8 cellular contexts compared by ENCODE assay signal in the genomic region with DNA sequence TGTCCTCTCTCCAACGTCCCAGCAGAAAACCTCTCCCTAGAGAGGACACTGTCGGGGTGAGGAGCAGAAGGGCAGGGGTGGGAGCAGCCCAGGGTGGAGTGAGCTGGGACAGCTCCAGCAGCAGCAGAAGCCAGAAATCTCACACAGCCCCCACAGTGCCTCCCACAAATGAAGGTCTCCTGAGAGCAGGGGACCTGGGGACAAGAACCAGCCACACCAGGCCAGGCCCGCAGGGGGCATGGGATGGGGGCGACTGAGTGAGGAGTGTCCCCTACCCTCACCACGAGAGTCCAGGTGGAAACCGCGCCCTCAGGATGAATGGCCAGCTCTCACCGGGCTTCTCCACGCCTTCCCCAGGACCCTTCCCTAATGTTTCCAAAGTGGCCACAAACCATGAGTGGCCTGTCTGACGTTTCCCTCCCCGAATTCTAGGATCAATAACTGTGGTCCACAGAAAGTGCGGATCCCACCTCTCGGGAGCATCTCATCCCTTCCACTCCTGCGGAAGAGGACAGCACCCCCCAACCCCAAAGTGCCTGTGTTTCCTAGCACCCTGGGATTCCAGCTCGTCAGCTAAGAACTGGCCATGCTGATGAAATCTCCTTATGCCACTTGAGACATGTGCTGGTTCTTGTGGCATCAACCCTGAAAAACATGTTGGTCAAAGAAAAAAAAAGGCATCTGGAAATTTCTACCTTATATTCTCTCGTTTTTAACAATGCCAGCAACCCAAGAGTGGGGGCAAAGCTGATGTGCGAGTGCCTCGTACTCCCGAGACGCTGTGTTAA.
A peak's percentile ranks its signal among the peaks of the same experiment; 100 is the strongest.
DNase-seq lines count a peak whose midpoint lies in the region; ATAC-seq and TF ChIP-seq lines count a peak whose summit lies in the region.

No MANE protein-coding gene starts in this region.

- H3K23ac ChIP-seq in neuronal stem cell (ENCODE audit: low read depth, low read length, poor library complexity) = no peak overlapping the region

- H3K27me3 Mint-ChIP-seq in HFFc6 (ENCODE audit: insufficient read depth) = peaks cover 2% of the 10 kb centered on the region; the same call in 1 of the 2 replicates

- no peaks in the 10 kb centered on the region for H3K36me3 Mint-ChIP-seq in HFFc6 (ENCODE audit: low read depth)

- H3K4ac ChIP-seq in neuronal stem cell (ENCODE audit: low read length) = no peak overlapping the region

- H2BK5ac ChIP-seq in neuronal stem cell (ENCODE audit: low read length) = no peak overlapping the region

- peak overlapping the region; percentile 79 for H3K27ac Mint-ChIP-seq in HFFc6

- peaks cover 69% of the 10 kb centered on the region for H3K4me1 ChIP-seq in BLaER1
- H3K4me1 ChIP-seq in colonic mucosa = peaks cover 6% of the 10 kb centered on the region
- peaks cover 15 to 20% of the 10 kb centered on the region in 2 donors for H3K4me1 ChIP-seq in neuronal stem cell (ENCODE audit: control insufficient read depth in 2 of 2, insufficient read depth in 1 of 2, low read depth in 1 of 2, low read length in 2 of 2)

- H4K91ac ChIP-seq in neuronal stem cell (ENCODE audit: low read depth, low read length, poor library complexity) = no peak overlapping the region

- H3K9me3 ChIP-seq in BLaER1 (peaks cover 6% of the 10 kb centered on the region; the same call in 1 of the 2 replicates), colonic mucosa (no peaks in the 10 kb centered on the region), neuronal stem cell (replicated peaks in 1 of 2; ENCODE audit: control insufficient read depth in 2 of 2, insufficient read depth in 1 of 2, low read depth in 1 of 2, low read length in 2 of 2) (peaks cover 0 to 2% of the 10 kb centered on the region in 2 donors)

- H3K27me3 ChIP-seq in BLaER1 (no peaks in the 10 kb centered on the region), colonic mucosa (no peaks in the 10 kb centered on the region), neuronal stem cell (ENCODE audit: control insufficient read depth in 3 of 3, insufficient read depth in 3 of 3, low read depth in 1 of 3, low read length in 3 of 3) (no peaks in the 10 kb centered on the region)

- H3K79me1 ChIP-seq in neuronal stem cell (ENCODE audit: low read depth, low read length) = peaks cover 23% of the 10 kb centered on the region

- H3K4me3 ChIP-seq in BLaER1 = no peak overlapping the region
- no peak overlapping the region for H3K4me3 ChIP-seq in colonic mucosa
- no peak overlapping the region for H3K4me3 ChIP-seq in neuronal stem cell (ENCODE audit: low read length in 2 of 2)

- ATAC-seq in GM18861 (IDR thresholded peaks at IDR 0.05; ENCODE audit: unreplicated experiment) = no peak

- H3K9me3 Mint-ChIP-seq in HFFc6 = no peaks in the 10 kb centered on the region

- H3K4me3 Mint-ChIP-seq in HFFc6 = peak overlapping the region; percentile 44

- peaks cover 85% of the 10 kb centered on the region for H4K20me1 ChIP-seq in BLaER1

- H2BK120ac ChIP-seq in neuronal stem cell (ENCODE audit: low read depth, low read length) = no peak overlapping the region

- H3K9ac ChIP-seq in BLaER1 (peak overlapping the region; percentile 21; the same call in 1 of the 2 replicates), colonic mucosa (ENCODE audit: low read depth in 2 of 2, low read length in 2 of 2) (no peak overlapping the region), neuronal stem cell (ENCODE audit: low read depth, low read length, poor library complexity) (no peak overlapping the region)

- no peak overlapping the region for H4K8ac ChIP-seq in neuronal stem cell (ENCODE audit: low read depth, low read length)

- H2AFZ ChIP-seq in neuronal stem cell (ENCODE audit: low read length) = no peak overlapping the region

- WGBS in neuronal stem cell (ENCODE audit: extremely low coverage in 2 of 2, insufficient read length in 2 of 2, insufficient replicate concordance in 1 of 2), 2 donors = no CpG with 5 or more reads among the region's 20 CpGs

- no peak for TF ChIP-seq CTCF in HFFc6 (IDR thresholded peaks at IDR 0.05)
- no peak for TF ChIP-seq CTCF in colonic mucosa (IDR thresholded peaks at IDR 0.05)

- peak overlapping the region; percentile 48 for H3K18ac ChIP-seq in neuronal stem cell (ENCODE audit: low read length)

- H2BK12ac ChIP-seq in neuronal stem cell (ENCODE audit: low read length) = no peak overlapping the region

- H3K14ac ChIP-seq in neuronal stem cell (ENCODE audit: low read length) = no peak overlapping the region

- H3K4me1 Mint-ChIP-seq in HFFc6 (ENCODE audit: low read depth) = peaks cover 20% of the 10 kb centered on the region

- H3K36me3 ChIP-seq in BLaER1 (peaks cover 17% of the 10 kb centered on the region), colonic mucosa (no peaks in the 10 kb centered on the region), neuronal stem cell (replicated peaks in 1 of 2; ENCODE audit: control insufficient read depth in 2 of 2, insufficient read depth in 2 of 2, low read length in 2 of 2) (no peaks in the 10 kb centered on the region)

- DNase-seq in HFFc6 (no peak), colonic mucosa (peak; percentile 17), neuronal stem cell (ENCODE audit: low spot score) (no peak), SW480 (ENCODE audit: low spot score) (no peak), HPDE6-E6E7 (ENCODE audit: extremely low spot score) (no peak), NCI-H187 treated with DMSO at 0.1 percent for 48 hours (lab: John Stamatoyannopoulos, UW) (no peak)

- H3K4me2 ChIP-seq in BLaER1 = peak overlapping the region; percentile 77
- no peak overlapping the region for H3K4me2 ChIP-seq in neuronal stem cell (ENCODE audit: insufficient read depth, low read length, poor library complexity, severe bottlenecking)

- no peak overlapping the region for H2AK5ac ChIP-seq in neuronal stem cell (ENCODE audit: low read depth, low read length)

- intact Hi-C loops in colonic mucosa (cut with DNase I) = loop anchor here (5.0 kb wide), 1 partner anchor 118 kb away; no protein-coding TSS in a partner anchor

- H3K27ac ChIP-seq in BLaER1 = peak overlapping the region; percentile 48
- H3K27ac ChIP-seq in colonic mucosa = no peak overlapping the region
- no peak overlapping the region for H3K27ac ChIP-seq in neuronal stem cell (replicated peaks; ENCODE audit: low read length)

- H2BK15ac ChIP-seq in neuronal stem cell (ENCODE audit: low read length) = no peak overlapping the region
